ENCODE assay signal across 1 cellular context in the genomic region with DNA sequence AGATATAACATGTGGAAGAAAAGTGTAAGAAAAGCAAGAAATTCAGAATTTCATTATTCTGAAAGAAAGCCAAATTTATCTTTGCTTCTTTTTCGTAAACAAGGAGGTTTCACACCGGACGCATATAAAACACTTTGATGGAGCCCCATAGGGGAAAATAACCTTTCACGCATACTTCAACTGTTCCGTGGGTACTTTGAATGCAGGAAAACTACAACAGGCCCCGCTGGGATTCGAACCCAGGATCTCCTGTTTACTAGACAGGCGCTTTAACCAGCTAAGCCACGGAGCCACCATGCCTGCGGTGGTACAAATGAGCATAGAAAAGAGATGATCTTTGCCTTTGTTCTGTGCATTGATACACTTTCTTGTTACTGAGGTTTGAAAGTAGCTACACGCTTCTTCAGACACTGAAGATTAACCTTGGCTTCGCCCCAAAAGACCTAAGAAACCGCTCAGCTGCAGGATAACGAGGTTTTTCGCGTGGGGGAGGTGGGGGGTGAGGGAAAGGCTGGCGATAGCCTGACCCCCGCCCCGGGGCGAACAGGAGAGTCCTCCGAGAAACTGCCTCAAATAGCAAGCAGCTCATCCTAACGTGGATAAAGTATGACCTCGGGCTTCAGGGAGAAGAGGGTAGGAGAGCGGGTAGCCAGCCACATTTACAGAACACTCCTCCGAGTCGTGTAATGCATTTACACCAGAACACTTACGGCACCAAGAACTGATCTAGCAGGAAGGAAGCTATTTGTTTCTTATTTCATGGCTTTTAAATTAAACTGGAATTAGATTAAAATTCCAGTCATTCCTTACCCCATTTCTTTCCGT.
A peak's percentile ranks its signal among the peaks of the same experiment; 100 is the strongest.
TF ChIP-seq lines count a peak whose summit lies in the region.

No MANE protein-coding gene starts in this region.

TF ChIP-seq in HCT116, 20 proteins besides CTCF, POLR2A, EP300 and RAD21 (continued from another document):
- TF ChIP-seq EGR1 (IDR thresholded peaks at IDR 0.05; ENCODE audit: low read depth) (no peak), JUND (IDR thresholded peaks at IDR 0.05) (no peak; the same call in 1 of the 2 replicates), ELF1 (IDR thresholded peaks at IDR 0.05; ENCODE audit: borderline replicate concordance, low read depth) (no peak), FOSL1 (IDR thresholded peaks at IDR 0.05; ENCODE audit: low read depth) (0 out of 2 replicates have a peak, but pooled peaks have one; percentile 21), POLR2AphosphoS5 (IDR thresholded peaks at IDR 0.05; ENCODE audit: low read depth, low read length) (no peak; the same call in 1 of the 2 replicates), SIN3A (IDR thresholded peaks at IDR 0.05; ENCODE audit: low read depth) (no peak; the same call in 1 of the 2 replicates), EZH2phosphoT487 (IDR thresholded peaks at IDR 0.05; ENCODE audit: borderline replicate concordance) (no peak), ZFX (IDR thresholded peaks at IDR 0.05) (no peak), CEBPB (IDR thresholded peaks at IDR 0.05; ENCODE audit: low read depth) (peak; percentile 29; the same call in 1 of the 2 replicates), SP1 (IDR thresholded peaks at IDR 0.05; ENCODE audit: low read depth) (no peak), ZNF274 (IDR thresholded peaks at IDR 0.05; ENCODE audit: low read depth, low read length) (no peak), EZH2 (IDR thresholded peaks at IDR 0.05) (no peak), YY1 (IDR thresholded peaks at IDR 0.05; ENCODE audit: extremely low read depth, insufficient replicate concordance, low read depth, low read length) (peak; percentile 66), CBX3 (IDR thresholded peaks at IDR 0.05; ENCODE audit: low read depth) (peak; percentile 93)
- TF ChIP-seq, protein P1, sequence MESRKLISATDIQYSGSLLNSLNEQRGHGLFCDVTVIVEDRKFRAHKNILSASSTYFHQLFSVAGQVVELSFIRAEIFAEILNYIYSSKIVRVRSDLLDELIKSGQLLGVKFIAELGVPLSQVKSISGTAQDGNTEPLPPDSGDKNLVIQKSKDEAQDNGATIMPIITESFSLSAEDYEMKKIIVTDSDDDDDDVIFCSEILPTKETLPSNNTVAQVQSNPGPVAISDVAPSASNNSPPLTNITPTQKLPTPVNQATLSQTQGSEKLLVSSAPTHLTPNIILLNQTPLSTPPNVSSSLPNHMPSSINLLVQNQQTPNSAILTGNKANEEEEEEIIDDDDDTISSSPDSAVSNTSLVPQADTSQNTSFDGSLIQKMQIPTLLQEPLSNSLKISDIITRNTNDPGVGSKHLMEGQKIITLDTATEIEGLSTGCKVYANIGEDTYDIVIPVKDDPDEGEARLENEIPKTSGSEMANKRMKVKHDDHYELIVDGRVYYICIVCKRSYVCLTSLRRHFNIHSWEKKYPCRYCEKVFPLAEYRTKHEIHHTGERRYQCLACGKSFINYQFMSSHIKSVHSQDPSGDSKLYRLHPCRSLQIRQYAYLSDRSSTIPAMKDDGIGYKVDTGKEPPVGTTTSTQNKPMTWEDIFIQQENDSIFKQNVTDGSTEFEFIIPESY (IDR thresholded peaks at IDR 0.05; ENCODE audit: extremely low read depth, insufficient replicate concordance, low read length) = peak; percentile 28
- TF ChIP-seq, protein P2, sequence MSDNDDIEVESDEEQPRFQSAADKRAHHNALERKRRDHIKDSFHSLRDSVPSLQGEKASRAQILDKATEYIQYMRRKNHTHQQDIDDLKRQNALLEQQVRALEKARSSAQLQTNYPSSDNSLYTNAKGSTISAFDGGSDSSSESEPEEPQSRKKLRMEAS (IDR thresholded peaks at IDR 0.05) = peak; percentile 40; the same call in 1 of the 2 replicates
- TF ChIP-seq, protein P3, sequence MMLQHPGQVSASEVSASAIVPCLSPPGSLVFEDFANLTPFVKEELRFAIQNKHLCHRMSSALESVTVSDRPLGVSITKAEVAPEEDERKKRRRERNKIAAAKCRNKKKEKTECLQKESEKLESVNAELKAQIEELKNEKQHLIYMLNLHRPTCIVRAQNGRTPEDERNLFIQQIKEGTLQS (IDR thresholded peaks at IDR 0.05) = peak; percentile 99
- TF ChIP-seq, protein P4, sequence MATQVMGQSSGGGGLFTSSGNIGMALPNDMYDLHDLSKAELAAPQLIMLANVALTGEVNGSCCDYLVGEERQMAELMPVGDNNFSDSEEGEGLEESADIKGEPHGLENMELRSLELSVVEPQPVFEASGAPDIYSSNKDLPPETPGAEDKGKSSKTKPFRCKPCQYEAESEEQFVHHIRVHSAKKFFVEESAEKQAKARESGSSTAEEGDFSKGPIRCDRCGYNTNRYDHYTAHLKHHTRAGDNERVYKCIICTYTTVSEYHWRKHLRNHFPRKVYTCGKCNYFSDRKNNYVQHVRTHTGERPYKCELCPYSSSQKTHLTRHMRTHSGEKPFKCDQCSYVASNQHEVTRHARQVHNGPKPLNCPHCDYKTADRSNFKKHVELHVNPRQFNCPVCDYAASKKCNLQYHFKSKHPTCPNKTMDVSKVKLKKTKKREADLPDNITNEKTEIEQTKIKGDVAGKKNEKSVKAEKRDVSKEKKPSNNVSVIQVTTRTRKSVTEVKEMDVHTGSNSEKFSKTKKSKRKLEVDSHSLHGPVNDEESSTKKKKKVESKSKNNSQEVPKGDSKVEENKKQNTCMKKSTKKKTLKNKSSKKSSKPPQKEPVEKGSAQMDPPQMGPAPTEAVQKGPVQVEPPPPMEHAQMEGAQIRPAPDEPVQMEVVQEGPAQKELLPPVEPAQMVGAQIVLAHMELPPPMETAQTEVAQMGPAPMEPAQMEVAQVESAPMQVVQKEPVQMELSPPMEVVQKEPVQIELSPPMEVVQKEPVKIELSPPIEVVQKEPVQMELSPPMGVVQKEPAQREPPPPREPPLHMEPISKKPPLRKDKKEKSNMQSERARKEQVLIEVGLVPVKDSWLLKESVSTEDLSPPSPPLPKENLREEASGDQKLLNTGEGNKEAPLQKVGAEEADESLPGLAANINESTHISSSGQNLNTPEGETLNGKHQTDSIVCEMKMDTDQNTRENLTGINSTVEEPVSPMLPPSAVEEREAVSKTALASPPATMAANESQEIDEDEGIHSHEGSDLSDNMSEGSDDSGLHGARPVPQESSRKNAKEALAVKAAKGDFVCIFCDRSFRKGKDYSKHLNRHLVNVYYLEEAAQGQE (IDR thresholded peaks at IDR 0.05; ENCODE audit: low read depth) = no peak
